Comparison of ENCODE assay signal across 8 cellular contexts in genomic region chr19:41175825-41176734, GRCh38. TPM values are rescaled to one million over a fixed set of nuclear protein-coding genes. Genes with fewer than 3 reads are reported as not detected.
A peak's percentile ranks its signal among the peaks of the same experiment; 100 is the strongest.
DNase-seq lines count a peak whose midpoint lies in the region; ATAC-seq and TF ChIP-seq lines count a peak whose summit lies in the region.

No MANE protein-coding gene starts in this region.

- H3K27ac Mint-ChIP-seq in immature natural killer cell: no peak overlapping the region

- H3K36me3 Mint-ChIP-seq in immature natural killer cell: no peaks in the 10 kb centered on the region

- ATAC-seq in SK-N-SH treated with all-trans-retinoic acid at 6 μM for 48 hours: peak; percentile 83
- no peak for ATAC-seq in HG03439 (IDR thresholded peaks at IDR 0.05; ENCODE audit: unreplicated experiment)

- H3K9me3 ChIP-seq in HAP-1: no peaks in the 10 kb centered on the region

- peaks cover 3% of the 10 kb centered on the region for H3K4me1 ChIP-seq in HAP-1

- in situ Hi-C loops in HAP-1 (cut with MboI; ENCODE audit: low sequenced_read_pairs): no loop called here

- H3K9me3 Mint-ChIP-seq in immature natural killer cell: peaks cover 0 to 3% (median 0%) of the 10 kb centered on the region in 6 donors

- no peak overlapping the region for H3K4me3 Mint-ChIP-seq in immature natural killer cell

- no peaks in the 10 kb centered on the region for H3K27me3 ChIP-seq in HAP-1 (ENCODE audit: low read depth)

- DNase-seq in HAP-1 (ENCODE audit: low spot score in 2 of 2): peak; percentile 25 to 72
- peak in 33 of 58 donors; percentile 1 to 42 (median 14) for DNase-seq in anterior cingulate cortex (lab: John Stamatoyannopoulos, UW)
- DNase-seq in iPS-NIHi7 (ENCODE audit: extremely low spot score): peak; percentile 93
- DNase-seq in stimulated activated CD4-positive, alpha-beta T cell treated with anti-CD3 and anti-CD28 coated beads, Interleukin-2, amount 100 ng/mL, for 48 hours: peak; percentile 14
- DNase-seq in immature natural killer cell: no peak
- DNase-seq in NCI-H2196 (lab: John Stamatoyannopoulos, UW; ENCODE audit: unreplicated experiment): no peak

- H3K27me3 Mint-ChIP-seq in immature natural killer cell (ENCODE audit: low read depth in 3 of 3): peaks cover 4 to 8% (median 8%) of the 10 kb centered on the region in 3 donors

- H3K4me3 ChIP-seq in HAP-1: no peak overlapping the region

- peaks cover 0 to 1% of the 10 kb centered on the region in 2 donors for H3K4me1 Mint-ChIP-seq in immature natural killer cell

- H3K36me3 ChIP-seq in HAP-1 (replicated peaks): no peaks in the 10 kb centered on the region

TF ChIP-seq in SK-N-SH treated with all-trans-retinoic acid at 6 μM for 48 hours, 23 proteins besides CTCF, POLR2A, EP300 and RAD21:
- TF ChIP-seq ZNF565 (CRISPR knock-in tag; conservative IDR thresholded peaks at IDR 0.05; ENCODE audit: low read depth) (no peak), SNAI2 (CRISPR knock-in tag; IDR thresholded peaks at IDR 0.05) (no peak), PPARA (CRISPR knock-in tag; IDR thresholded peaks at IDR 0.05; ENCODE audit: borderline replicate concordance) (no peak), ARNTL (CRISPR knock-in tag; IDR thresholded peaks at IDR 0.05; ENCODE audit: borderline replicate concordance, low read depth) (no peak), CSRNP3 (CRISPR knock-in tag; IDR thresholded peaks at IDR 0.05) (no peak), ESRRG (CRISPR knock-in tag; IDR thresholded peaks at IDR 0.05) (no peak), CREB5 (CRISPR knock-in tag; IDR thresholded peaks at IDR 0.05; ENCODE audit: low read depth) (no peak), TCF4 (CRISPR knock-in tag; IDR thresholded peaks at IDR 0.05; ENCODE audit: borderline replicate concordance) (no peak), ZNF8 (CRISPR knock-in tag; IDR thresholded peaks at IDR 0.05) (no peak), PATZ1 (CRISPR knock-in tag; IDR thresholded peaks at IDR 0.05; ENCODE audit: borderline replicate concordance) (no peak), RARB (CRISPR knock-in tag; IDR thresholded peaks at IDR 0.05) (no peak), ZFP30 (CRISPR knock-in tag; IDR thresholded peaks at IDR 0.05) (no peak), ZC3H10 (CRISPR knock-in tag; IDR thresholded peaks at IDR 0.05) (no peak)

RNA-seq across cellular contexts. Expression of gene CYP2S1, which starts 16.9 kb away (rescaled TPM):
- 1 to 10 TPM in 1 of 3 donors, under 1 TPM in 1, not detected in 1; 0.17 to 1.4 TPM for polyA plus RNA-seq in immature natural killer cell

RNA-seq across cellular contexts. Expression of gene AXL, which starts 42.9 kb away (rescaled TPM):
- polyA plus RNA-seq in immature natural killer cell: 1 to 10 TPM in 1 of 3 donors, under 1 TPM in 2; 0.61 to 1.2 (median 0.97) TPM

Comparison
In these comparisons a context has a peak if more than half of its experiments do, and no peak if none do; other contexts are left out.
1. DNase-seq: peak in HAP-1 (2 of 2), anterior cingulate cortex (33 of 58), iPS-NIHi7 (single experiment) and stimulated activated CD4-positive, alpha-beta T cell treated with anti-CD3 and anti-CD28 coated beads, Interleukin-2, amount 100 ng/mL, for 48 hours (2 of 2); none in immature natural killer cell (0 of 3) and NCI-H2196 (single experiment).